In the genomic region with DNA sequence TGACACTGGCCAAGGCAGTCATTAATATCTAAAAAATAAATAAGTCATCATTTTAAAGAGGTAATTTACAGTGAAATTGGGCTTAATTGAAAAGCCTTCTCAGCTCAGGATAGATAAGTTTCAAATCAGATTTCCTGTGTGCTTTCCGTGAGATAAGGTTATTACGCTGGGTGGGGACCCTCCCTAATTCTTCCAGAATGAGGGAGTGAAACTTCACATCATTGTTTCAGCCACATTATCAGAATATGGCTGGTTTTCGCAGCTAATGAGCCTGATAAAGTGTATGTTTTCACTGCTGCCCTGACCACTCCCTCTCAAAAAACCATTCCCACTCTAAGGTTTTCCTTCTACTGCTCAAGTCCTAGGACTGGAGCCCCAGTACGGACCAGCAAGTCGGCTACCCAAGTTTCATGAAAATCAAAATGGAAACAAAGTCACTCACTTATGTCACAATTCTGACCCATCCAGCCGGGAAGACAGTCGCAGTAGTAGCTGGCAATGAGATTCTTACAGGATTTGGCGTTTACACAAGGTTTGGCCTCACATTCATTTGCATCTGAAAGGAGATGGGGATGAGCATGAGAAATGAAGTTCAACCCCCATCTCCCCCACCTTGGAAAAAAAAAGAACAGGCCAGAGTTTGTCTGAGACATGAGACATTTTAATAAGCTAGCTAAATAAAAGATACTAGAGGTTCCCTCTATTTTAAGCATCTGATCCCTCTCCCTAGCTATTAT, we compare ENCODE assay signal across 14 cellular contexts. TPM values are rescaled to one million over a fixed set of nuclear protein-coding genes. Genes with fewer than 3 reads are reported as not detected.
DNase-seq lines count a peak whose midpoint lies in the region; ATAC-seq, FAIRE-seq and TF ChIP-seq lines count a peak whose summit lies in the region.
"Had no signal": no experiment of that assay in that cellular context is flagged by ENCODE, and none has a peak within 500 bp of the region (broad histone marks: within the 10 kb centered on the region; RNA-seq: fewer than 3 reads in every experiment).

No MANE protein-coding gene starts in this region.

- no peak for TF ChIP-seq POLR2A in GM12878 (IDR thresholded peaks at IDR 0.05; ENCODE audit: low read depth, low read length)
- no peak for TF ChIP-seq POLR2A in thyroid gland (IDR thresholded peaks at IDR 0.05)

- RAD21 ChIA-PET in GM12878 (lab: Charles Lee; ENCODE audit: unreplicated experiment): interaction anchor here (1.9 kb wide), 1 partner anchor 21 kb away, joined by 5 read pairs; no protein-coding TSS in a partner anchor

- no peak for TF ChIP-seq EP300 in GM12878 (IDR thresholded peaks at IDR 0.05; ENCODE audit: borderline replicate concordance in 1 of 2, control insufficient read depth in 1 of 2, low read depth in 2 of 2, low read length in 2 of 2)

- no peak for TF ChIP-seq RAD21 in GM12878 (IDR thresholded peaks at IDR 0.05; ENCODE audit: insufficient read depth, low read depth, low read length)

- POLR2A ChIA-PET in GM12878 (lab: Charles Lee): interaction anchor here (0.5 kb wide), 1 partner anchor 627 kb away, joined by 3 read pairs; no protein-coding TSS in a partner anchor

- H3K27ac ChIP-seq in GM12878 (ENCODE audit: control insufficient read depth, insufficient read depth): no peak overlapping the region
- H3K27ac ChIP-seq in thyroid gland: peak overlapping the region in 2 of 3 donors; percentile 19 to 25

- peaks cover 16% of the 10 kb centered on the region for H3K4me1 ChIP-seq in GM12878 (ENCODE audit: control insufficient read depth, insufficient read depth, low read length)
- peaks cover 23 to 48% of the 10 kb centered on the region in 2 donors for H3K4me1 ChIP-seq in thyroid gland

- no peaks in the 10 kb centered on the region for H3K79me2 ChIP-seq in GM12878 (ENCODE audit: control insufficient read depth, insufficient read depth, low read length)

- in situ Hi-C loops in GM12878 (cut with MboI): no loop called here

- FAIRE-seq in GM12878 (lab: Jason Lieb, UNC): no peak
- FAIRE-seq: keratinocyte had no signal

- DNase-seq in GM12878 (ENCODE audit: low read depth, low spot score) (no peak), mesothelial cell of epicardium (ENCODE audit: low spot score in 2 of 2, unreplicated experiment in 2 of 2) (no peak), thyroid gland (no peak), mucosa of gallbladder (ENCODE audit: low spot score) (no peak)
- DNase-seq: activated CD4-positive, alpha-beta memory T cell treated with anti-CD3 and anti-CD28 coated beads, Interleukin-2, amount 10 ng/mL, durations not matched to agents 7 days and 5 days; DMS53; mucosa of descending colon; NCI-H69; SW 1271 had no signal

- no peak overlapping the region for H3K4me3 Mint-ChIP-seq in mesothelial cell of epicardium
- H3K4me3 Mint-ChIP-seq: activated CD4-positive, alpha-beta memory T cell treated with anti-CD3 and anti-CD28 coated beads, Interleukin-2, amount 10 ng/mL, durations not matched to agents 7 days and 5 days had no signal

- peaks cover 89% of the 10 kb centered on the region for H3K4me1 Mint-ChIP-seq in mesothelial cell of epicardium

- ATAC-seq in HG02885 (IDR thresholded peaks at IDR 0.05; ENCODE audit: poor library complexity, unreplicated experiment) (peak; percentile 25), GM12878 (peak; percentile 21; the same call in 2 of the 3 replicates), GM18517 (IDR thresholded peaks at IDR 0.05; ENCODE audit: unreplicated experiment) (no peak), GM21423 (IDR thresholded peaks at IDR 0.05; ENCODE audit: unreplicated experiment) (no peak)
- ATAC-seq: mucosa of descending colon, Panc1 had no signal

- H3K36me3 ChIP-seq in GM12878 (ENCODE audit: control insufficient read depth in 2 of 2, insufficient read depth in 2 of 2, low read length in 1 of 2) (peaks cover 2 to 10% of the 10 kb centered on the region in 2 experiments; a peak in 2 of 4 replicates), thyroid gland (peaks cover 53 to 76% of the 10 kb centered on the region in 2 donors)

- 65% methylated on average over 8 of the region's 8 CpGs for WGBS in GM12878 (ENCODE audit: insufficient coverage, insufficient replicate concordance, low lambda C conversion rate, missing lambda C conversion rate)
- WGBS in thyroid gland, 2 donors: 86 to 93% methylated on average over 8 of the region's 8 CpGs

- H3K4me3 ChIP-seq in GM12878 (no peak overlapping the region), thyroid gland (replicated peaks in 1 of 3) (no peak overlapping the region)
- H3K4me3 ChIP-seq: mucosa of descending colon had no signal

- H3K9ac ChIP-seq in GM12878 (ENCODE audit: control insufficient read depth, insufficient read depth, low read length): no peak overlapping the region

- TF ChIP-seq CTCF in GM12878 (IDR thresholded peaks at IDR 0.05 in 2 of 3, conservative IDR thresholded peaks at IDR 0.05 in 1 of 3; ENCODE audit: control insufficient read depth in 2 of 3, extremely low read depth in 1 of 3, insufficient read depth in 1 of 3, low read depth in 3 of 3, low read length in 3 of 3): no peak
- TF ChIP-seq CTCF in mesothelial cell of epicardium (IDR thresholded peaks at IDR 0.05; ENCODE audit: unreplicated experiment): no peak
- no peak for TF ChIP-seq CTCF in thyroid gland (IDR thresholded peaks at IDR 0.05)

- no peaks in the 10 kb centered on the region for H3K9me3 Mint-ChIP-seq in mesothelial cell of epicardium
- H3K9me3 Mint-ChIP-seq: activated CD4-positive, alpha-beta memory T cell treated with anti-CD3 and anti-CD28 coated beads, Interleukin-2, amount 10 ng/mL, durations not matched to agents 7 days and 5 days had no signal

- H2AFZ ChIP-seq in GM12878 (ENCODE audit: control insufficient read depth, low read depth, low read length): no peak overlapping the region

- no peak overlapping the region; the same call in 1 of the 2 replicates for H3K4me2 ChIP-seq in GM12878 (ENCODE audit: control insufficient read depth, insufficient read depth)

- H3K27me3 Mint-ChIP-seq in mesothelial cell of epicardium (ENCODE audit: low read depth): no peaks in the 10 kb centered on the region

- no peaks in the 10 kb centered on the region for H4K20me1 ChIP-seq in GM12878 (ENCODE audit: control insufficient read depth, insufficient read depth)

- CTCF ChIA-PET in GM12878 (lab: Yijun Ruan, JAX): interaction anchor here (0.7 to 1.7 kb wide), 6 partner anchors 22 to 1072 kb away, joined by 3 to 6 read pairs (median 4); no protein-coding TSS in a partner anchor

- intact Hi-C loops in GM12878 (cut with micrococcal nuclease; ENCODE audit: unreplicated experiment): loop anchor here (5.0 to 10.0 kb wide), 2 partner anchors 97 to 674 kb away; no protein-coding TSS in a partner anchor
- intact Hi-C loops in thyroid gland (cut with DNase I): no loop called here

- BruUV-seq in GM12878 (replicated peaks; lab: Mats Ljungman, UMichigan): no TSS peak

- H3K9me3 ChIP-seq in GM12878 (replicated peaks; ENCODE audit: control insufficient read depth, insufficient read depth, low read length) (no peaks in the 10 kb centered on the region), thyroid gland (no peaks in the 10 kb centered on the region)
- H3K9me3 ChIP-seq: mucosa of descending colon had no signal

- H3K27me3 ChIP-seq in GM12878 (replicated peaks in 1 of 2; ENCODE audit: control insufficient read depth in 2 of 2, insufficient read depth in 2 of 2, low read length in 1 of 2) (no peaks in the 10 kb centered on the region), thyroid gland (no peaks in the 10 kb centered on the region)

- SMC1A ChIA-PET in GM12878 (lab: Charles Lee; ENCODE audit: uncharacterized antibody, unreplicated experiment): interaction anchor here (0.5 to 3.2 kb wide), 7 partner anchors 9 to 480 kb away, joined by 3 to 15 read pairs (median 4); no protein-coding TSS in a partner anchor

- H3K36me3 Mint-ChIP-seq in mesothelial cell of epicardium: peaks cover 44% of the 10 kb centered on the region

- peak overlapping the region; percentile 94 for H3K27ac Mint-ChIP-seq in mesothelial cell of epicardium
- H3K27ac Mint-ChIP-seq: activated CD4-positive, alpha-beta memory T cell treated with anti-CD3 and anti-CD28 coated beads, Interleukin-2, amount 10 ng/mL, durations not matched to agents 7 days and 5 days had no signal

TF ChIP-seq in GM12878, 131 proteins besides CTCF, POLR2A, EP300 and RAD21:
- peak; percentile 63; the same call in 1 of the 2 replicates for TF ChIP-seq MTA2 (IDR thresholded peaks at IDR 0.05; ENCODE audit: low read depth)
- peak; percentile 38; the same call in 1 of the 3 replicates for TF ChIP-seq POU2F2 (IDR thresholded peaks at IDR 0.05; ENCODE audit: borderline replicate concordance, low read depth, low read length)
- no peak for TF ChIP-seq KDM1A (IDR thresholded peaks at IDR 0.05; ENCODE audit: borderline replicate concordance)

RNA-seq across cellular contexts. Expression of a gene that starts 24.6 kb away (rescaled TPM):
- total RNA-seq in GM12878 (2013; cell fraction: nucleolus; rRNA removed): 19.2 and 20.7 TPM in 2 replicates
- total RNA-seq in GM12878 (2014; rRNA removed): 2.1 and 2.5 TPM in 2 replicates
- total RNA-seq in GM12878 (2014; rRNA removed; fragmentation: Illumina TruSeq; extraction: Trizol): 1.3 TPM in 2 replicates
- total RNA-seq in GM12878 (2021): 3.1 and 3.2 TPM in 2 replicates
- 0.98 TPM for polyA plus RNA-seq in GM12878 (2011; ENCODE audit: low read depth)
- polyA plus RNA-seq in GM12878 (2011; rRNA removed): 5.0 and 6.9 TPM in 2 replicates
- 6.0 and 8.3 TPM in 2 replicates for polyA plus RNA-seq in GM12878 (2011; cell fraction: cytosol; rRNA removed)
- polyA plus RNA-seq in GM12878 (2011; cell fraction: nucleus; rRNA removed): 25.9 and 26.5 TPM in 2 replicates
- polyA plus RNA-seq in GM12878 (2012): 2.4 and 5.1 TPM in 2 replicates
- 1.4 and 2.2 TPM in 2 replicates for polyA plus RNA-seq in GM12878 (2014; fragmentation: Illumina TruSeq; extraction: Trizol)
- 1 to 10 TPM in 1 of 2 experiments, under 1 TPM in 1; 0.66 to 1.0 TPM for polyA plus RNA-seq in GM12878 (2014; fragmentation: Nextera tagmentation; extraction: Ambion mirVana)
- polyA plus RNA-seq in GM12878 (2014; rRNA removed): 2.0 and 2.2 TPM in 2 replicates
- polyA plus RNA-seq in GM12878 (2016; fragmentation: Nextera tagmentation; extraction: Ambion mirVana): 1 to 10 TPM; 1.1 to 1.6 TPM
- polyA minus RNA-seq in GM12878 (2011; rRNA and poly(A)+ RNA removed): 23.6 and 27.0 TPM in 2 replicates
- 7.1 and 8.8 TPM in 2 replicates for polyA minus RNA-seq in GM12878 (2011; cell fraction: cytosol; rRNA and poly(A)+ RNA removed)
- 21.8 and 23.7 TPM in 2 replicates for polyA minus RNA-seq in GM12878 (2011; cell fraction: nucleus; rRNA and poly(A)+ RNA removed)
- total RNA-seq in mesothelial cell of epicardium: 70.6 to 74.1 TPM (median 70.9 TPM) in 3 replicates
- 10 to 100 TPM; 41.2 to 67.9 (median 46.2) TPM for total RNA-seq in thyroid gland
- total RNA-seq in mucosa of gallbladder: 36.8 TPM

Comparison
In these comparisons a context has a peak if more than half of its experiments do, and no peak if none do; other contexts are left out.
1. ATAC-seq: peak in HG02885 (single experiment) and GM12878 (single experiment); none in GM18517 (single experiment) and GM21423 (single experiment).